ENCODE assay signal across 18 cellular contexts in genomic region chr2:3641181-3641580, GRCh38. TPM values are rescaled to one million over a fixed set of nuclear protein-coding genes. Genes with fewer than 3 reads are reported as not detected.
"Had no signal": no experiment of that assay in that cellular context is flagged by ENCODE, and none has a peak within 500 bp of the region (broad histone marks: within the 10 kb centered on the region; RNA-seq: fewer than 3 reads in every experiment).

No MANE protein-coding gene starts in this region.

- H3K9me3 ChIP-seq: mucosa of descending colon, SJCRH30, thoracic aorta had no signal

- H3K9me3 Mint-ChIP-seq: activated CD4-positive, alpha-beta memory T cell treated with anti-CD3 and anti-CD28 coated beads, Interleukin-2, amount 10 ng/mL, durations not matched to agents 7 days and 5 days; activated naive CD4-positive, alpha-beta T cell treated with anti-CD3 and anti-CD28 coated beads, Interleukin-2, amount 50 U/mL, for 24 hours; naive thymus-derived CD8-positive, alpha-beta T cell; stimulated activated naive CD8-positive, alpha-beta T cell treated with anti-CD3 and anti-CD28 coated beads, Interleukin-15, Interleukin-2, amounts not matched to agents 100 ng/mL and 50 ng/mL, for 24 hours had no signal

- FAIRE-seq: endothelial cell of umbilical vein had no signal

- DNase-seq: activated CD4-positive, alpha-beta memory T cell treated with anti-CD3 and anti-CD28 coated beads, Interleukin-2, amount 10 ng/mL, durations not matched to agents 7 days and 5 days; activated CD8-positive, alpha-beta memory T cell treated with anti-CD3 and anti-CD28 coated beads, Interleukin-2, amount 50 U/mL, for 4 hours; amygdala; foreskin melanocyte; mammary epithelial cell; mucosa of descending colon; naive thymus-derived CD8-positive, alpha-beta T cell; stimulated activated CD4-positive, alpha-beta T cell treated with anti-CD3 and anti-CD28 coated beads, Interleukin-15, amount 100 ng/mL, for 24 hours; stimulated activated CD4-positive, alpha-beta T cell treated with anti-CD3 and anti-CD28 coated beads, Interleukin-4, amount 100 ng/mL, for 24 hours had no signal

- H3K27me3 Mint-ChIP-seq: activated CD4-positive, alpha-beta memory T cell treated with anti-CD3 and anti-CD28 coated beads, Interleukin-2, amount 10 ng/mL, durations not matched to agents 7 days and 5 days; activated naive CD4-positive, alpha-beta T cell treated with anti-CD3 and anti-CD28 coated beads, Interleukin-2, amount 50 U/mL, for 24 hours; stimulated activated naive CD8-positive, alpha-beta T cell treated with anti-CD3 and anti-CD28 coated beads, Interleukin-15, Interleukin-2, amounts not matched to agents 100 ng/mL and 50 ng/mL, for 24 hours had no signal

- H3K4me3 Mint-ChIP-seq: activated CD4-positive, alpha-beta memory T cell treated with anti-CD3 and anti-CD28 coated beads, Interleukin-2, amount 10 ng/mL, durations not matched to agents 7 days and 5 days; activated naive CD4-positive, alpha-beta T cell treated with anti-CD3 and anti-CD28 coated beads, Interleukin-2, amount 50 U/mL, for 24 hours; brain; naive thymus-derived CD8-positive, alpha-beta T cell; stimulated activated naive CD8-positive, alpha-beta T cell treated with anti-CD3 and anti-CD28 coated beads, Interleukin-15, Interleukin-2, amounts not matched to agents 100 ng/mL and 50 ng/mL, for 24 hours had no signal

- H3K27ac Mint-ChIP-seq: activated CD4-positive, alpha-beta memory T cell treated with anti-CD3 and anti-CD28 coated beads, Interleukin-2, amount 10 ng/mL, durations not matched to agents 7 days and 5 days; activated naive CD4-positive, alpha-beta T cell treated with anti-CD3 and anti-CD28 coated beads, Interleukin-2, amount 50 U/mL, for 24 hours; brain; stimulated activated naive CD8-positive, alpha-beta T cell treated with anti-CD3 and anti-CD28 coated beads, Interleukin-15, Interleukin-2, amounts not matched to agents 100 ng/mL and 50 ng/mL, for 24 hours had no signal

- H3K27me3 ChIP-seq: SJCRH30 had no signal

- H3K4me1 Mint-ChIP-seq: activated CD4-positive, alpha-beta memory T cell treated with anti-CD3 and anti-CD28 coated beads, Interleukin-2, amount 10 ng/mL, durations not matched to agents 7 days and 5 days; activated naive CD4-positive, alpha-beta T cell treated with anti-CD3 and anti-CD28 coated beads, Interleukin-2, amount 50 U/mL, for 24 hours; brain had no signal

- H3K36me3 Mint-ChIP-seq: activated naive CD4-positive, alpha-beta T cell treated with anti-CD3 and anti-CD28 coated beads, Interleukin-2, amount 50 U/mL, for 24 hours; brain; naive thymus-derived CD8-positive, alpha-beta T cell had no signal

- H3K27ac ChIP-seq: SJCRH30, thoracic aorta had no signal

- ATAC-seq: mucosa of descending colon; naive thymus-derived CD8-positive, alpha-beta T cell had no signal

- H3K36me3 ChIP-seq: SJCRH30, thoracic aorta had no signal

- H3K4me3 ChIP-seq: mucosa of descending colon, thoracic aorta had no signal

RNA-seq across cellular contexts. Expression of gene ALLC, which starts 16.8 kb away (rescaled TPM):
- total RNA-seq: activated CD4-positive, alpha-beta memory T cell treated with anti-CD3 and anti-CD28 coated beads, Interleukin-2, amount 10 ng/mL, durations not matched to agents 7 days and 5 days; dermis microvascular lymphatic vessel endothelial cell; endothelial cell of umbilical vein; mammary epithelial cell; mucosa of descending colon; naive thymus-derived CD8-positive, alpha-beta T cell; omental fat pad; SJCRH30; T-helper 2 cell treated with Interferon-gamma antibody and Interleukin-4, amounts not matched to agents 100 ng/mL and 5 ng/mL, for 36 hours had no signal
- polyA plus RNA-seq: endothelial cell of umbilical vein; mammary epithelial cell; naive thymus-derived CD8-positive, alpha-beta T cell had no signal

RNA-seq across cellular contexts. Expression of gene COLEC11, which starts 46.3 kb away (rescaled TPM):
- total RNA-seq: activated CD4-positive, alpha-beta memory T cell treated with anti-CD3 and anti-CD28 coated beads, Interleukin-2, amount 10 ng/mL, durations not matched to agents 7 days and 5 days; endothelial cell of umbilical vein; mammary epithelial cell had no signal
- polyA plus RNA-seq: mammary epithelial cell; naive thymus-derived CD8-positive, alpha-beta T cell had no signal
